1 cellular context compared by ENCODE assay signal in genomic region chr6:149316740-149317655, GRCh38.
TF ChIP-seq lines count a peak whose summit lies in the region.

No MANE protein-coding gene starts in this region.

TF ChIP-seq in H1, 55 proteins besides CTCF, POLR2A, EP300 and RAD21 (continued from another document):
- TF ChIP-seq HDAC6 (IDR thresholded peaks at IDR 0.05; ENCODE audit: low read depth, low read length) = no peak
- TF ChIP-seq BRCA1 (IDR thresholded peaks at IDR 0.05; ENCODE audit: low read depth, low read length) = peak; percentile 69
- no peak for TF ChIP-seq MAFK (IDR thresholded peaks at IDR 0.05; ENCODE audit: low read depth, low read length)
- no peak for TF ChIP-seq RXRA (IDR thresholded peaks at IDR 0.05; ENCODE audit: insufficient read depth, low read depth, low read length)
- TF ChIP-seq KDM1A (IDR thresholded peaks at IDR 0.05; ENCODE audit: borderline replicate concordance, low read length) = no peak
- TF ChIP-seq GTF2F1 (IDR thresholded peaks at IDR 0.05; ENCODE audit: borderline replicate concordance, low read depth, low read length) = no peak
- TF ChIP-seq CHD2 (IDR thresholded peaks at IDR 0.05; ENCODE audit: low read length) = peak; percentile 92
- no peak for TF ChIP-seq ATF2 (IDR thresholded peaks at IDR 0.05; ENCODE audit: low read length)
- TF ChIP-seq POU5F1 (IDR thresholded peaks at IDR 0.05; ENCODE audit: low read depth, low read length) = no peak
- TF ChIP-seq MAX (IDR thresholded peaks at IDR 0.05) = peak; percentile 43; the same call in 1 of the 2 replicates
